Comparison of ENCODE assay signal across 1 cellular context in genomic region chr1:178739285-178740045, GRCh38.
TF ChIP-seq lines count a peak whose summit lies in the region.

No MANE protein-coding gene starts in this region.

TF ChIP-seq in IMR-90, 13 proteins besides CTCF, POLR2A, EP300 and RAD21:
- TF ChIP-seq USF2 (IDR thresholded peaks at IDR 0.05; ENCODE audit: low read depth, low read length) = no peak
- no peak for TF ChIP-seq MAZ (IDR thresholded peaks at IDR 0.05; ENCODE audit: borderline replicate concordance, low read depth, low read length)
- peak; percentile 56; the same call in 1 of the 2 replicates for TF ChIP-seq BHLHE40 (IDR thresholded peaks at IDR 0.05; ENCODE audit: low read depth, low read length)
- TF ChIP-seq NFE2L2 (IDR thresholded peaks at IDR 0.05; ENCODE audit: low read depth, low read length) = no peak
- TF ChIP-seq RFX5 (IDR thresholded peaks at IDR 0.05; ENCODE audit: low read depth, low read length) = no peak
- TF ChIP-seq CEBPB (IDR thresholded peaks at IDR 0.05; ENCODE audit: low read depth, low read length) = peak; percentile 70
- no peak for TF ChIP-seq MXI1 (IDR thresholded peaks at IDR 0.05; ENCODE audit: borderline replicate concordance, low read depth, low read length)
- TF ChIP-seq FOS (IDR thresholded peaks at IDR 0.05; ENCODE audit: low read depth, low read length) = no peak
- no peak for TF ChIP-seq RCOR1 (IDR thresholded peaks at IDR 0.05; ENCODE audit: insufficient replicate concordance, low read length)
- TF ChIP-seq SMC3 (IDR thresholded peaks at IDR 0.05; ENCODE audit: low read depth, low read length) = no peak
- TF ChIP-seq MAFK (IDR thresholded peaks at IDR 0.05; ENCODE audit: low read depth, low read length) = no peak
